8 cellular contexts compared by ENCODE assay signal in genomic region chr6:18388942-18389341, GRCh38. TPM values are rescaled to one million over a fixed set of nuclear protein-coding genes. Genes with fewer than 3 reads are reported as not detected.
A peak's percentile ranks its signal among the peaks of the same experiment; 100 is the strongest.
DNase-seq lines count a peak whose midpoint lies in the region; ATAC-seq, FAIRE-seq and TF ChIP-seq lines count a peak whose summit lies in the region.

No MANE protein-coding gene starts in this region.

- TF ChIP-seq CTCF in AG10803 (conservative IDR thresholded peaks at IDR 0.05; ENCODE audit: low read length) (no peak), endothelial cell of umbilical vein (IDR thresholded peaks at IDR 0.05; ENCODE audit: extremely low read depth in 1 of 2, insufficient read depth in 1 of 2, low read depth in 1 of 2, low read length in 2 of 2) (no peak), A673 (conservative IDR thresholded peaks at IDR 0.05; ENCODE audit: low read depth, low read length) (no peak)

- peak overlapping the region; percentile 81 for H3K4me3 ChIP-seq in AG10803 (ENCODE audit: low read length)
- H3K4me3 ChIP-seq in MG63 = peak overlapping the region; percentile 63
- H3K4me3 ChIP-seq in endothelial cell of umbilical vein (replicated peaks in 1 of 3; ENCODE audit: insufficient read depth in 1 of 3, low read depth in 1 of 3, low read length in 3 of 3) = peak overlapping the region; percentile 79 to 96 (median 89)
- H3K4me3 ChIP-seq in A673 (ENCODE audit: low read depth, low read length, poor library complexity, severe bottlenecking) = no peak overlapping the region

- POLR2A ChIA-PET in endothelial cell of umbilical vein (lab: Charles Lee) = no interaction called here
- POLR2A ChIA-PET in naive thymus-derived CD8-positive, alpha-beta T cell (lab: Charles Lee) = interaction anchor here (0.7 kb wide), 1 partner anchor 9 kb away, joined by 3 read pairs; no protein-coding TSS in a partner anchor
- POLR2A ChIA-PET in A673 (lab: Charles Lee; ENCODE audit: low non-redundant PET) = no interaction called here

- H3K79me2 ChIP-seq in endothelial cell of umbilical vein (ENCODE audit: control insufficient read depth, insufficient read depth, low read length) = peaks cover 64% of the 10 kb centered on the region

- no peaks in the 10 kb centered on the region for H3K9me3 ChIP-seq in MG63
- H3K9me3 ChIP-seq in endothelial cell of umbilical vein (replicated peaks; ENCODE audit: control insufficient read depth, insufficient read depth, low read length) = no peaks in the 10 kb centered on the region
- no peaks in the 10 kb centered on the region for H3K9me3 ChIP-seq in A673 (ENCODE audit: low read depth, low read length, poor library complexity, severe bottlenecking)

- H3K27ac ChIP-seq in endothelial cell of umbilical vein (ENCODE audit: insufficient read depth, low read depth, low read length) (peak overlapping the region; percentile 79), A673 (ENCODE audit: low read depth, low read length, poor library complexity, severe bottlenecking) (no peak overlapping the region)

- no peaks in the 10 kb centered on the region for H3K27me3 ChIP-seq in MG63
- no peaks in the 10 kb centered on the region for H3K27me3 ChIP-seq in endothelial cell of umbilical vein (ENCODE audit: control insufficient read depth in 2 of 2, insufficient read depth in 2 of 2, low read length in 2 of 2)
- H3K27me3 ChIP-seq in A673 (replicated peaks; ENCODE audit: insufficient read depth, low read depth, low read length, poor library complexity) = no peaks in the 10 kb centered on the region

- H3K4me1 ChIP-seq in endothelial cell of umbilical vein (ENCODE audit: control insufficient read depth, extremely low read depth, insufficient read depth, low read length) = peaks cover 46% of the 10 kb centered on the region
- no peaks in the 10 kb centered on the region for H3K4me1 ChIP-seq in A673 (ENCODE audit: insufficient read depth, low read length, poor library complexity, severe bottlenecking)

- no peaks in the 10 kb centered on the region for H3K9me1 ChIP-seq in endothelial cell of umbilical vein (replicated peaks; ENCODE audit: control insufficient read depth, extremely low read depth, insufficient read depth, low read length)

- peak overlapping the region; percentile 79 for H3K4me2 ChIP-seq in endothelial cell of umbilical vein (ENCODE audit: insufficient read depth, low read length)

- CTCF ChIA-PET in endothelial cell of umbilical vein (lab: Charles Lee) = interaction anchor here (1.1 to 3.1 kb wide), 2 partner anchors 9 to 67 kb away, joined by 5 to 13 read pairs; no protein-coding TSS in a partner anchor
- CTCF ChIA-PET in A673 (lab: Charles Lee) = no interaction called here

- TF ChIP-seq POLR2A in endothelial cell of umbilical vein (IDR thresholded peaks at IDR 0.05; ENCODE audit: low read depth, low read length) = peak; percentile 15

- no peak overlapping the region for H2AFZ ChIP-seq in endothelial cell of umbilical vein (ENCODE audit: low read depth, low read length)

- BruUV-seq in endothelial cell of umbilical vein (replicated peaks; lab: Mats Ljungman, UMichigan) (no TSS peak), A673 (replicated peaks; lab: Mats Ljungman, UMichigan) (no TSS peak)

- no peaks in the 10 kb centered on the region for H3K27me3 Mint-ChIP-seq in naive thymus-derived CD8-positive, alpha-beta T cell

- dilution Hi-C loops in endothelial cell of umbilical vein (cut with MboI; ENCODE audit: extremely low pct_ligation_motif_present, low sequenced_read_pairs) = no loop called here

- H3K9me3 Mint-ChIP-seq in naive thymus-derived CD8-positive, alpha-beta T cell = no peaks in the 10 kb centered on the region

- H3K36me3 ChIP-seq in MG63 = no peaks in the 10 kb centered on the region
- no peaks in the 10 kb centered on the region for H3K36me3 ChIP-seq in endothelial cell of umbilical vein (ENCODE audit: control insufficient read depth in 2 of 2, extremely low read depth in 1 of 2, insufficient read depth in 2 of 2, low read length in 2 of 2)
- H3K36me3 ChIP-seq in A673 (ENCODE audit: insufficient read depth, low read length, poor library complexity, severe bottlenecking) = no peaks in the 10 kb centered on the region

- peak overlapping the region in 9 of 10 donors; percentile 54 to 100 (median 96) for H3K4me3 Mint-ChIP-seq in naive thymus-derived CD8-positive, alpha-beta T cell

- H3K36me3 Mint-ChIP-seq in naive thymus-derived CD8-positive, alpha-beta T cell = no peaks in the 10 kb centered on the region

- H4K20me1 ChIP-seq in endothelial cell of umbilical vein (replicated peaks; ENCODE audit: control insufficient read depth, extremely low read depth, insufficient read depth, low read length) = no peaks in the 10 kb centered on the region

- DNase-seq in AG10803 (ENCODE audit: low read depth) (peak; percentile 91), MG63 (no peak), endothelial cell of umbilical vein (ENCODE audit: low read depth, low spot score) (peak; percentile 61), A673 (ENCODE audit: low spot score) (no peak), NCI-H2171 (lab: John Stamatoyannopoulos, UW) (no peak)
- DNase-seq in naive thymus-derived CD8-positive, alpha-beta T cell = no peak

- no peak for ATAC-seq in naive thymus-derived CD8-positive, alpha-beta T cell
- ATAC-seq in activated CD4-positive, CD25-positive, alpha-beta regulatory T cell treated with anti-CD3 and anti-CD28 coated beads, Interleukin-2, amount 50 U/mL, for 24 hours = no peak
- ATAC-seq in HG02973 (IDR thresholded peaks at IDR 0.05; ENCODE audit: unreplicated experiment) = no peak

- FAIRE-seq in endothelial cell of umbilical vein (lab: Jason Lieb, UNC) = no peak

- H3K4me1 Mint-ChIP-seq in naive thymus-derived CD8-positive, alpha-beta T cell = peaks cover 14 to 55% (median 43%) of the 10 kb centered on the region in 4 donors

- peak overlapping the region in 4 of 10 donors; percentile 11 to 96 (median 72) for H3K27ac Mint-ChIP-seq in naive thymus-derived CD8-positive, alpha-beta T cell

- H3K9ac ChIP-seq in endothelial cell of umbilical vein (replicated peaks; ENCODE audit: extremely low read depth, insufficient read depth, low read length) = peak overlapping the region; percentile 86

- intact Hi-C loops in endothelial cell of umbilical vein (cut with micrococcal nuclease) (loop anchor here (5.0 to 10.0 kb wide), 3 partner anchors 47 to 234 kb away; partner anchors contain the start of genes DEK, KDM1B and TPMT), A673 (cut with micrococcal nuclease; ENCODE audit: unreplicated experiment) (no loop called here)

TF ChIP-seq in endothelial cell of umbilical vein, 7 proteins besides CTCF, POLR2A, EP300 and RAD21:
- TF ChIP-seq EZH2 (IDR thresholded peaks at IDR 0.05; ENCODE audit: borderline replicate concordance, low read depth, low read length, severe bottlenecking) (no peak), MYC (IDR thresholded peaks at IDR 0.05; ENCODE audit: low read depth, low read length) (no peak), FOS (IDR thresholded peaks at IDR 0.05; ENCODE audit: borderline replicate concordance, insufficient read depth, low read length) (no peak), MAX (IDR thresholded peaks at IDR 0.05; ENCODE audit: insufficient read depth, insufficient read length) (no peak), JUN (IDR thresholded peaks at IDR 0.05; ENCODE audit: borderline replicate concordance, insufficient read depth, insufficient read length, low read depth) (no peak), GATA2 (IDR thresholded peaks at IDR 0.05; ENCODE audit: insufficient read depth, insufficient read length, low read depth, low read length) (no peak), POLR2AphosphoS5 (IDR thresholded peaks at IDR 0.05; ENCODE audit: insufficient read depth, low read depth, low read length) (no peak)

RNA-seq across cellular contexts. Expression of gene RNF144B, which starts 1.8 kb away (rescaled TPM):
- 1.9 and 4.3 TPM in 2 replicates for total RNA-seq in MG63 (2014; rRNA removed; shearing (Covaris generic); ENCODE audit: low replicate concordance)
- total RNA-seq in endothelial cell of umbilical vein = 78.3 and 97.3 TPM in 2 replicates
- polyA plus RNA-seq in endothelial cell of umbilical vein = 14.3 and 18.1 TPM in 2 replicates
- 16.1 and 17.8 TPM in 2 replicates for polyA plus RNA-seq in endothelial cell of umbilical vein (2011; cell fraction: cytosol; rRNA removed)
- polyA plus RNA-seq in endothelial cell of umbilical vein (2011; cell fraction: nucleus; rRNA removed) = 26.6 and 26.9 TPM in 2 replicates
- polyA plus RNA-seq in endothelial cell of umbilical vein (2012) = 31.9 and 44.0 TPM in 2 replicates
- polyA minus RNA-seq in endothelial cell of umbilical vein = 56.5 and 57.1 TPM in 2 replicates
- 2.8 TPM for polyA minus RNA-seq in endothelial cell of umbilical vein (2011; cell fraction: cytosol; rRNA and poly(A)+ RNA removed)
- 31.2 and 46.4 TPM in 2 replicates for polyA minus RNA-seq in endothelial cell of umbilical vein (2011; cell fraction: nucleus; rRNA and poly(A)+ RNA removed)
- total RNA-seq in naive thymus-derived CD8-positive, alpha-beta T cell = 1 to 10 TPM; 4.6 to 6.4 TPM
- 1 to 10 TPM; 2.1 to 3.6 (median 3.0) TPM for polyA plus RNA-seq in naive thymus-derived CD8-positive, alpha-beta T cell
- total RNA-seq in A673 (2021) = 0.82 and 1.0 TPM in 2 replicates

Comparison
In these comparisons a context has a peak if more than half of its experiments do, and no peak if none do; other contexts are left out.
1. DNase-seq: peak in AG10803 (single experiment) and endothelial cell of umbilical vein (single experiment); none in MG63 (single experiment), naive thymus-derived CD8-positive, alpha-beta T cell (0 of 10), A673 (single experiment) and NCI-H2171 (single experiment).
2. RNA of gene RNF144B, which starts 1.8 kb away (total RNA-seq): 78.3 to 97.3 TPM in endothelial cell of umbilical vein; 4.6 to 6.4 TPM in naive thymus-derived CD8-positive, alpha-beta T cell, 1.9 to 4.3 TPM in MG63 and 0.82 to 1.0 TPM in A673; every median in the first group is over 10 times any median in the second.